30 cellular contexts compared by ENCODE assay signal in the genomic region with DNA sequence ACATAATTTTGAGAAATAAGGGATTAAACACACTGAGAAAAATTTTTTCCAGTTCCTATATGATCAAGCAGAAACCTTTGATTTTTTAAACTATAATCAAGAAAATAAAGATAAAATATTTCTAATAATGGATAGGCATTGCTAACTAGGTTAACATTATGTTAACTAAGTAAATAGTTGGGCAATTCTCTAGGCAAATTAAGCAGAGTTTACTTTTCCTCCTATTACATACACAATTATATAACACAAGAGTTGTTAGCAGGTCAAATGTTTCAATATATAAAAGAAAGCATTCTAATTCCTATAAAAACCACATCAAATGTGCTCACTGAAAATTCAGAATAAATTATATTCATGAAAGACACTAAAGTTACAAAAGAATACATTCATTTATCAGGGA.
"Had no signal": no experiment of that assay in that cellular context is flagged by ENCODE, and none has a peak within 500 bp of the region (broad histone marks: within the 10 kb centered on the region; RNA-seq: fewer than 3 reads in every experiment).

No MANE protein-coding gene starts in this region.

- H3K4me1 Mint-ChIP-seq: neural crest cell; stimulated activated memory B cell treated with anti-CD40 and anti-IgM and Interleukin-4, amounts not matched to agents 10 μg/mL and 1 μg/mL and 100 μg/mL, for 72 hours had no signal

- H3K27ac ChIP-seq: neutrophil, ovary, psoas muscle, skin epidermis, spleen, thoracic aorta, thyroid gland, tibial nerve, upper lobe of left lung, vagina had no signal

- DNase-seq: naive B cell; naive thymus-derived CD8-positive, alpha-beta T cell; nephron progenitor cell; nucleus accumbens; ovary; psoas muscle; right cardiac atrium; spleen; stimulated activated CD4-positive, alpha-beta T cell treated with anti-CD3 and anti-CD28 coated beads, Interleukin-12 subunit alpha, Interleukin-12 subunit beta, amount 100 ng/mL, for 4 hours; stimulated activated CD4-positive, alpha-beta T cell treated with anti-CD3 and anti-CD28 coated beads, Interleukin-1b, Interleukin-23, amount 100 ng/mL, for 48 hours; stimulated activated CD4-positive, alpha-beta T cell treated with anti-CD3 and anti-CD28 coated beads, Interleukin-4, amount 100 ng/mL, for 1 hour; stimulated activated CD4-positive, alpha-beta T cell treated with anti-CD3 and anti-CD28 coated beads, Interleukin-4, amount 100 ng/mL, for 4 hours; stimulated activated CD8-positive, alpha-beta memory T cell treated with anti-CD3 and anti-CD28 coated beads, Interleukin-4, amount 100 ng/mL, for 48 hours; stimulated activated naive CD4-positive, alpha-beta T cell; stimulated activated naive CD8-positive, alpha-beta T cell treated with anti-CD3 and anti-CD28 coated beads, Interleukin-15, amount 100 ng/mL, for 72 hours; stimulated activated naive CD8-positive, alpha-beta T cell treated with anti-CD3 and anti-CD28 coated beads, Interleukin-15, Interleukin-2, amounts not matched to agents 100 U/mL and 50 U/mL, for 24 hours; substantia nigra; thyroid gland; trophoblast cell; upper lobe of left lung had no signal

- H3K9me3 Mint-ChIP-seq: natural killer cell treated with Interleukin-12 subunit alpha and Interleukin-12 subunit beta and Interleukin-15 and Interleukin-18, amount 100 ng/mL, for 72 hours had no signal

- H3K4me3 Mint-ChIP-seq: naive B cell; naive thymus-derived CD8-positive, alpha-beta T cell; natural killer cell treated with Interleukin-12 subunit alpha and Interleukin-12 subunit beta and Interleukin-15 and Interleukin-18, amount 100 ng/mL, for 72 hours; nephron progenitor cell; neural crest cell; stimulated activated memory B cell treated with anti-CD40 and anti-IgM and Interleukin-4, amounts not matched to agents 10 μg/mL and 1 μg/mL and 100 μg/mL, for 72 hours; stimulated activated naive CD8-positive, alpha-beta T cell treated with anti-CD3 and anti-CD28 coated beads, Interleukin-15, amount 100 ng/mL, for 72 hours had no signal

- ATAC-seq: naive thymus-derived CD8-positive, alpha-beta T cell; natural killer cell treated with Interleukin-12 subunit alpha and Interleukin-12 subunit beta and Interleukin-15 and Interleukin-18, amount 100 ng/mL, for 72 hours; psoas muscle; right cardiac atrium; sciatic nerve; stimulated activated memory B cell treated with anti-CD40 and anti-IgM and Interleukin-4, amounts not matched to agents 10 μg/mL and 1 μg/mL and 100 μg/mL, for 72 hours; stimulated activated naive CD8-positive, alpha-beta T cell treated with anti-CD3 and anti-CD28 coated beads, Interleukin-15, amount 100 ng/mL, for 72 hours; stimulated activated naive CD8-positive, alpha-beta T cell treated with anti-CD3 and anti-CD28 coated beads, Interleukin-15, Interleukin-2, amounts not matched to agents 100 U/mL and 50 U/mL, for 24 hours had no signal

- H3K27ac Mint-ChIP-seq: naive thymus-derived CD8-positive, alpha-beta T cell; natural killer cell treated with Interleukin-12 subunit alpha and Interleukin-12 subunit beta and Interleukin-15 and Interleukin-18, amount 100 ng/mL, for 72 hours; nephron progenitor cell; stimulated activated memory B cell treated with anti-CD40 and anti-IgM and Interleukin-4, amounts not matched to agents 10 μg/mL and 1 μg/mL and 100 μg/mL, for 72 hours; stimulated activated naive CD8-positive, alpha-beta T cell treated with anti-CD3 and anti-CD28 coated beads, Interleukin-15, amount 100 ng/mL, for 72 hours had no signal

- H3K4me3 ChIP-seq: ovary, psoas muscle, skin epidermis, smooth muscle cell, spleen, thoracic aorta, thyroid gland, tibial nerve, upper lobe of left lung, vagina had no signal

- H3K36me3 Mint-ChIP-seq: natural killer cell treated with Interleukin-12 subunit alpha and Interleukin-12 subunit beta and Interleukin-15 and Interleukin-18, amount 100 ng/mL, for 72 hours had no signal

- H3K36me3 ChIP-seq: neutrophil, ovary, spleen, thoracic aorta, thyroid gland, tibial nerve, upper lobe of left lung, vagina had no signal

- H3K4me1 ChIP-seq: psoas muscle, spleen, thyroid gland, upper lobe of left lung, vagina had no signal

- H3K27me3 Mint-ChIP-seq: naive B cell; naive thymus-derived CD8-positive, alpha-beta T cell; natural killer cell treated with Interleukin-12 subunit alpha and Interleukin-12 subunit beta and Interleukin-15 and Interleukin-18, amount 100 ng/mL, for 72 hours; stimulated activated memory B cell treated with anti-CD40 and anti-IgM and Interleukin-4, amounts not matched to agents 10 μg/mL and 1 μg/mL and 100 μg/mL, for 72 hours; stimulated activated naive CD8-positive, alpha-beta T cell treated with anti-CD3 and anti-CD28 coated beads, Interleukin-15, amount 100 ng/mL, for 72 hours had no signal

- H3K27me3 ChIP-seq: neutrophil, ovary, spleen, thyroid gland, tibial nerve, upper lobe of left lung, vagina had no signal

- H3K9me3 ChIP-seq: neutrophil, ovary, psoas muscle, spleen, thoracic aorta, thyroid gland, tibial nerve, upper lobe of left lung, vagina had no signal
